In the genomic region with DNA sequence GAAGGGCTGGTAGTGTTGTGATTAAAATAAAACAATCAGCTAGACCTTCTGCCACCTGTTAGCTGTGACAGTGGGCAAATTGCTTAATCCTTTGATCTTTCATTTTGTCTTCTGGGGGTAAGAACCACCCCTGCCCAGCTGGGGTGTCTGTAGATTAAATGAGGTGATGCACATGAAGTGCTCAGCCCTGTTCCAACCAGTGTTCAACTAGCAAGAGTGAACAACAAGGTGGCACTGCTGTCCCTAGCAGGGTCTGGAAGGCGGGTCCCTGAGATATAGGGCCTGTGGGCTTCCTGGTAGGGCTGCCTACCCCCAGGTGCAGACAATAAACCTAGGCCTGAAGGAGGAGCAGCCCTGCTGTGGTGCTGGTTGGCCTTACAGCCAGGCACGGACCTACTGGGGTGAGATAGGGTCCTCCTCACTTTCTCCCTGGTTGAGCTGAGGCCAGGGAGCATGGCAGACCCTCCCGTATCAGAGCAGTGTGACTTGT, we compare ENCODE assay signal across 1 cellular context.
TF ChIP-seq lines count a peak whose summit lies in the region.

No MANE protein-coding gene starts in this region.

TF ChIP-seq in GM23338, 12 proteins besides CTCF, POLR2A, EP300 and RAD21 (continued from another document):
- TF ChIP-seq, protein P1, sequence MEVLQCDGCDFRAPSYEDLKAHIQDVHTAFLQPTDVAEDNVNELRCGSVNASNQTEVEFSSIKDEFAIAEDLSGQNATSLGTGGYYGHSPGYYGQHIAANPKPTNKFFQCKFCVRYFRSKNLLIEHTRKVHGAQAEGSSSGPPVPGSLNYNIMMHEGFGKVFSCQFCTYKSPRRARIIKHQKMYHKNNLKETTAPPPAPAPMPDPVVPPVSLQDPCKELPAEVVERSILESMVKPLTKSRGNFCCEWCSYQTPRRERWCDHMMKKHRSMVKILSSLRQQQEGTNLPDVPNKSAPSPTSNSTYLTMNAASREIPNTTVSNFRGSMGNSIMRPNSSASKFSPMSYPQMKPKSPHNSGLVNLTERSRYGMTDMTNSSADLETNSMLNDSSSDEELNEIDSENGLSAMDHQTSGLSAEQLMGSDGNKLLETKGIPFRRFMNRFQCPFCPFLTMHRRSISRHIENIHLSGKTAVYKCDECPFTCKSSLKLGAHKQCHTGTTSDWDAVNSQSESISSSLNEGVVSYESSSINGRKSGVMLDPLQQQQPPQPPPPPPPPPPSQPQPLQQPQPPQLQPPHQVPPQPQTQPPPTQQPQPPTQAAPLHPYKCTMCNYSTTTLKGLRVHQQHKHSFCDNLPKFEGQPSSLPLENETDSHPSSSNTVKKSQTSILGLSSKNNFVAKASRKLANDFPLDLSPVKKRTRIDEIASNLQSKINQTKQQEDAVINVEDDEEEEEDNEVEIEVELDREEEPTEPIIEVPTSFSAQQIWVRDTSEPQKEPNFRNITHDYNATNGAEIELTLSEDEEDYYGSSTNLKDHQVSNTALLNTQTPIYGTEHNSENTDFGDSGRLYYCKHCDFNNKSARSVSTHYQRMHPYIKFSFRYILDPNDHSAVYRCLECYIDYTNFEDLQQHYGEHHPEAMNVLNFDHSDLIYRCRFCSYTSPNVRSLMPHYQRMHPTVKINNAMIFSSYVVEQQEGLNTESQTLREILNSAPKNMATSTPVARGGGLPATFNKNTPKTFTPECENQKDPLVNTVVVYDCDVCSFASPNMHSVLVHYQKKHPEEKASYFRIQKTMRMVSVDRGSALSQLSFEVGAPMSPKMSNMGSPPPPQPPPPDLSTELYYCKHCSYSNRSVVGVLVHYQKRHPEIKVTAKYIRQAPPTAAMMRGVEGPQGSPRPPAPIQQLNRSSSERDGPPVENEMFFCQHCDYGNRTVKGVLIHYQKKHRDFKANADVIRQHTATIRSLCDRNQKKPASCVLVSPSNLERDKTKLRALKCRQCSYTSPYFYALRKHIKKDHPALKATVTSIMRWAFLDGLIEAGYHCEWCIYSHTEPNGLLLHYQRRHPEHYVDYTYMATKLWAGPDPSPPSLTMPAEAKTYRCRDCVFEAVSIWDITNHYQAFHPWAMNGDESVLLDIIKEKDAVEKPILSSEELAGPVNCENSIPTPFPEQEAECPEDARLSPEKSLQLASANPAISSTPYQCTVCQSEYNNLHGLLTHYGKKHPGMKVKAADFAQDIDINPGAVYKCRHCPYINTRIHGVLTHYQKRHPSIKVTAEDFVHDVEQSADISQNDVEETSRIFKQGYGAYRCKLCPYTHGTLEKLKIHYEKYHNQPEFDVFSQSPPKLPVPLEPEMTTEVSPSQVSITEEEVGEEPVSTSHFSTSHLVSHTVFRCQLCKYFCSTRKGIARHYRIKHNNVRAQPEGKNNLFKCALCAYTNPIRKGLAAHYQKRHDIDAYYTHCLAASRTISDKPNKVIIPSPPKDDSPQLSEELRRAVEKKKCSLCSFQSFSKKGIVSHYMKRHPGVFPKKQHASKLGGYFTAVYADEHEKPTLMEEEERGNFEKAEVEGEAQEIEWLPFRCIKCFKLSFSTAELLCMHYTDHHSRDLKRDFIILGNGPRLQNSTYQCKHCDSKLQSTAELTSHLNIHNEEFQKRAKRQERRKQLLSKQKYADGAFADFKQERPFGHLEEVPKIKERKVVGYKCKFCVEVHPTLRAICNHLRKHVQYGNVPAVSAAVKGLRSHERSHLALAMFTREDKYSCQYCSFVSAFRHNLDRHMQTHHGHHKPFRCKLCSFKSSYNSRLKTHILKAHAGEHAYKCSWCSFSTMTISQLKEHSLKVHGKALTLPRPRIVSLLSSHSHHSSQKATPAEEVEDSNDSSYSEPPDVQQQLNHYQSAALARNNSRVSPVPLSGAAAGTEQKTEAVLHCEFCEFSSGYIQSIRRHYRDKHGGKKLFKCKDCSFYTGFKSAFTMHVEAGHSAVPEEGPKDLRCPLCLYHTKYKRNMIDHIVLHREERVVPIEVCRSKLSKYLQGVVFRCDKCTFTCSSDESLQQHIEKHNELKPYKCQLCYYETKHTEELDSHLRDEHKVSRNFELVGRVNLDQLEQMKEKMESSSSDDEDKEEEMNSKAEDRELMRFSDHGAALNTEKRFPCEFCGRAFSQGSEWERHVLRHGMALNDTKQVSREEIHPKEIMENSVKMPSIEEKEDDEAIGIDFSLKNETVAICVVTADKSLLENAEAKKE (CRISPR knock-in tag; IDR thresholded peaks at IDR 0.05), result no peak
- TF ChIP-seq EZH2 (IDR thresholded peaks at IDR 0.05; ENCODE audit: low read depth, unreplicated experiment) (no peak), JUNB (IDR thresholded peaks at IDR 0.05; ENCODE audit: unreplicated experiment) (no peak), CREB1 (CRISPR knock-in tag; IDR thresholded peaks at IDR 0.05; ENCODE audit: low read depth) (no peak), EZH2phosphoT487 (IDR thresholded peaks at IDR 0.05; ENCODE audit: unreplicated experiment) (no peak), STAT1 (IDR thresholded peaks at IDR 0.05; ENCODE audit: unreplicated experiment) (no peak)
- TF ChIP-seq, protein P2, sequence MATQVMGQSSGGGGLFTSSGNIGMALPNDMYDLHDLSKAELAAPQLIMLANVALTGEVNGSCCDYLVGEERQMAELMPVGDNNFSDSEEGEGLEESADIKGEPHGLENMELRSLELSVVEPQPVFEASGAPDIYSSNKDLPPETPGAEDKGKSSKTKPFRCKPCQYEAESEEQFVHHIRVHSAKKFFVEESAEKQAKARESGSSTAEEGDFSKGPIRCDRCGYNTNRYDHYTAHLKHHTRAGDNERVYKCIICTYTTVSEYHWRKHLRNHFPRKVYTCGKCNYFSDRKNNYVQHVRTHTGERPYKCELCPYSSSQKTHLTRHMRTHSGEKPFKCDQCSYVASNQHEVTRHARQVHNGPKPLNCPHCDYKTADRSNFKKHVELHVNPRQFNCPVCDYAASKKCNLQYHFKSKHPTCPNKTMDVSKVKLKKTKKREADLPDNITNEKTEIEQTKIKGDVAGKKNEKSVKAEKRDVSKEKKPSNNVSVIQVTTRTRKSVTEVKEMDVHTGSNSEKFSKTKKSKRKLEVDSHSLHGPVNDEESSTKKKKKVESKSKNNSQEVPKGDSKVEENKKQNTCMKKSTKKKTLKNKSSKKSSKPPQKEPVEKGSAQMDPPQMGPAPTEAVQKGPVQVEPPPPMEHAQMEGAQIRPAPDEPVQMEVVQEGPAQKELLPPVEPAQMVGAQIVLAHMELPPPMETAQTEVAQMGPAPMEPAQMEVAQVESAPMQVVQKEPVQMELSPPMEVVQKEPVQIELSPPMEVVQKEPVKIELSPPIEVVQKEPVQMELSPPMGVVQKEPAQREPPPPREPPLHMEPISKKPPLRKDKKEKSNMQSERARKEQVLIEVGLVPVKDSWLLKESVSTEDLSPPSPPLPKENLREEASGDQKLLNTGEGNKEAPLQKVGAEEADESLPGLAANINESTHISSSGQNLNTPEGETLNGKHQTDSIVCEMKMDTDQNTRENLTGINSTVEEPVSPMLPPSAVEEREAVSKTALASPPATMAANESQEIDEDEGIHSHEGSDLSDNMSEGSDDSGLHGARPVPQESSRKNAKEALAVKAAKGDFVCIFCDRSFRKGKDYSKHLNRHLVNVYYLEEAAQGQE (IDR thresholded peaks at IDR 0.05; ENCODE audit: unreplicated experiment), result no peak
- TF ChIP-seq, protein P3, sequence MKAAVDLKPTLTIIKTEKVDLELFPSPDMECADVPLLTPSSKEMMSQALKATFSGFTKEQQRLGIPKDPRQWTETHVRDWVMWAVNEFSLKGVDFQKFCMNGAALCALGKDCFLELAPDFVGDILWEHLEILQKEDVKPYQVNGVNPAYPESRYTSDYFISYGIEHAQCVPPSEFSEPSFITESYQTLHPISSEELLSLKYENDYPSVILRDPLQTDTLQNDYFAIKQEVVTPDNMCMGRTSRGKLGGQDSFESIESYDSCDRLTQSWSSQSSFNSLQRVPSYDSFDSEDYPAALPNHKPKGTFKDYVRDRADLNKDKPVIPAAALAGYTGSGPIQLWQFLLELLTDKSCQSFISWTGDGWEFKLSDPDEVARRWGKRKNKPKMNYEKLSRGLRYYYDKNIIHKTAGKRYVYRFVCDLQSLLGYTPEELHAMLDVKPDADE (IDR thresholded peaks at IDR 0.05), result no peak
